Comparison of ENCODE assay signal across 19 cellular contexts in the genomic region with DNA sequence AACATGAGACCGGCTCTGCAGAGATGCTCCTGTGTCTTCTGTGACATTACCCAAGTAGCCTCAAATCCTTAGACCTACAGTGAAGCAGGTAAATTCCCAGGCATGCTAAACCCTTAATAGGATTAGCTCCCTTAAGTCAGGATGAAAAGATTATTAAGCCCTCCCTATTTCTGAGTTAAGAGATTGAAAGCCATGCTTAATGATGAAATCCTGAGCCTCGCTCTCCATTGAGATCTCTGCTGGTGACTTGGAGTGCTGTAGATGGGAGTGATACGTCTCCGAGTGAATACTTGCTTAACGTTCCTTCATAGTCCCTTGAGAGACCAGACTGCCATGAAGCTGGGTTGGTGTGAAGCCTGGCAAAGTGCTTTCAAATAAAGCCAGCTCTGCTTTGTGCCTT. TPM values are rescaled to one million over a fixed set of nuclear protein-coding genes. Genes with fewer than 3 reads are reported as not detected.
DNase-seq lines count a peak whose midpoint lies in the region; TF ChIP-seq lines count a peak whose summit lies in the region.
"Had no signal": no experiment of that assay in that cellular context is flagged by ENCODE, and none has a peak within 500 bp of the region (broad histone marks: within the 10 kb centered on the region; RNA-seq: fewer than 3 reads in every experiment).

No MANE protein-coding gene starts in this region.

- no peaks in the 10 kb centered on the region for H3K9me3 ChIP-seq in GM23248 (ENCODE audit: low read depth)
- H3K9me3 ChIP-seq in CD4-positive, alpha-beta memory T cell (ENCODE audit: control insufficient read depth in 1 of 2, low read length in 2 of 2): no peaks in the 10 kb centered on the region
- H3K9me3 ChIP-seq: Caco-2 had no signal

- H3K9ac ChIP-seq in GM23248: no peak overlapping the region

- H3K27ac Mint-ChIP-seq in brain: peak overlapping the region; percentile 8 to 91 (median 28)
- H3K27ac Mint-ChIP-seq in CD4-positive, alpha-beta memory T cell: no peak overlapping the region
- H3K27ac Mint-ChIP-seq: CD8-positive, alpha-beta T cell had no signal

- H3F3A ChIP-seq in GM23248 (ENCODE audit: insufficient read depth): peaks cover 9% of the 10 kb centered on the region

- intact Hi-C loops in CD4-positive, alpha-beta memory T cell (cut with micrococcal nuclease): no loop called here

- no peaks in the 10 kb centered on the region for H3K9me2 ChIP-seq in GM23248 (ENCODE audit: insufficient read depth)

- in situ Hi-C loops in GM23248 (cut with MboI): no loop called here

- H3K36me3 ChIP-seq in GM23248 (ENCODE audit: low read depth): no peaks in the 10 kb centered on the region
- no peaks in the 10 kb centered on the region for H3K36me3 ChIP-seq in CD4-positive, alpha-beta memory T cell (ENCODE audit: insufficient read depth, low read length)

- 93 to 94% methylated on average over 5 of the region's 5 CpGs for WGBS in GM23248 (ENCODE audit: low coverage in 1 of 2, low lambda C conversion rate in 2 of 2, missing lambda C conversion rate in 2 of 2), 2 experiments

- DNase-seq in D341Med (ENCODE audit: low spot score) (peak; percentile 82), NCI-H524 treated with DMSO at 0.1 percent for 48 hours (lab: John Stamatoyannopoulos, UW) (peak; percentile 95), retina (peak; percentile 21), GM23248 (no peak)
- no peak for DNase-seq in CD4-positive, alpha-beta memory T cell
- no peak for DNase-seq in activated T-cell treated with anti-CD3 and anti-CD28 coated beads, Interleukin-2, amount 50 U/mL, for 1 hour
- DNase-seq: C1 segment of cervical spinal cord; Caco-2; CD8-positive, alpha-beta T cell; DND-41; H7; Kasumi-1; NCI-H1092 treated with DMSO at 0.1 percent for 48 hours; NCI-H1436; NCI-H187; PC-3; SJCRH30 had no signal

- no peaks in the 10 kb centered on the region for H3K27me3 ChIP-seq in GM23248 (replicated peaks; ENCODE audit: insufficient read depth)
- H3K27me3 ChIP-seq in CD4-positive, alpha-beta memory T cell (ENCODE audit: insufficient read depth, low read length): no peaks in the 10 kb centered on the region
- H3K27me3 ChIP-seq: SJCRH30 had no signal

- no peak overlapping the region for H2AFZ ChIP-seq in GM23248

- no peak overlapping the region for H3K4me2 ChIP-seq in GM23248 (ENCODE audit: unreplicated experiment)

- POLR2A ChIA-PET in CD4-positive, alpha-beta memory T cell (lab: Charles Lee; ENCODE audit: partially characterized antibody): no interaction called here

- no peaks in the 10 kb centered on the region for H3K9me3 Mint-ChIP-seq in brain
- no peaks in the 10 kb centered on the region for H3K9me3 Mint-ChIP-seq in CD4-positive, alpha-beta memory T cell
- H3K9me3 Mint-ChIP-seq: CD8-positive, alpha-beta T cell had no signal

- no peaks in the 10 kb centered on the region for H3K27me3 Mint-ChIP-seq in brain
- no peaks in the 10 kb centered on the region for H3K27me3 Mint-ChIP-seq in CD4-positive, alpha-beta memory T cell

- peaks cover 12% of the 10 kb centered on the region for H3K4me1 ChIP-seq in GM23248 (ENCODE audit: insufficient read depth)
- H3K4me1 ChIP-seq in CD4-positive, alpha-beta memory T cell (ENCODE audit: insufficient read depth, low read length): no peaks in the 10 kb centered on the region
- H3K4me1 ChIP-seq: Caco-2, SJCRH30 had no signal

- no peaks in the 10 kb centered on the region for H4K20me1 ChIP-seq in GM23248 (ENCODE audit: insufficient read depth)

- H3K36me3 Mint-ChIP-seq in brain: peaks cover 15% of the 10 kb centered on the region
- peaks cover 11 to 27% of the 10 kb centered on the region in 2 donors for H3K36me3 Mint-ChIP-seq in CD4-positive, alpha-beta memory T cell

- H3K4me3 ChIP-seq in GM23248: no peak overlapping the region
- no peak overlapping the region for H3K4me3 ChIP-seq in CD4-positive, alpha-beta memory T cell (ENCODE audit: low read length in 2 of 2)
- H3K4me3 ChIP-seq: K562, SJCRH30 had no signal

- H3K4me1 Mint-ChIP-seq in brain: peaks cover 58% of the 10 kb centered on the region
- H3K4me1 Mint-ChIP-seq in CD4-positive, alpha-beta memory T cell: peaks cover 0 to 11% (median 6%) of the 10 kb centered on the region in 4 donors

- H3K27ac ChIP-seq in GM23248: no peak overlapping the region
- no peak overlapping the region for H3K27ac ChIP-seq in CD4-positive, alpha-beta memory T cell (ENCODE audit: low read depth, low read length)
- H3K27ac ChIP-seq: SJCRH30 had no signal

- peak overlapping the region; percentile 18 to 71 (median 44) for H3K4me3 Mint-ChIP-seq in brain
- no peak overlapping the region for H3K4me3 Mint-ChIP-seq in CD4-positive, alpha-beta memory T cell
- H3K4me3 Mint-ChIP-seq: CD8-positive, alpha-beta T cell had no signal

- no peak for TF ChIP-seq CTCF in brain (conservative IDR thresholded peaks at IDR 0.05)

- H3K79me2 ChIP-seq in GM23248 (ENCODE audit: insufficient read depth): peaks cover 10% of the 10 kb centered on the region

- CTCF ChIA-PET in CD4-positive, alpha-beta memory T cell (lab: Charles Lee; ENCODE audit: partially characterized antibody): interaction anchor here (1.8 kb wide), 1 partner anchor 157 kb away, joined by 4 read pairs; no protein-coding TSS in a partner anchor

RNA-seq across cellular contexts. Expression of a gene that starts 34.1 kb away (rescaled TPM):
- polyA plus RNA-seq in brain (ENCODE audit: insufficient read depth, low read depth, low replicate concordance): 26.0 TPM
- 90.0 and 90.5 TPM in 2 replicates for total RNA-seq in GM23248 (2014; rRNA removed; shearing (Covaris generic))
- polyA plus RNA-seq in GM23248 (2016; fragmentation: Nextera tagmentation; extraction: Ambion mirVana): 118 and 120 TPM in 2 replicates
- 10 to 100 TPM; 11.6 to 11.7 TPM for total RNA-seq in CD4-positive, alpha-beta memory T cell
- polyA plus RNA-seq in CD4-positive, alpha-beta memory T cell: 1 to 10 TPM; 3.1 to 3.6 TPM

Comparison
In these comparisons a context has a peak if more than half of its experiments do, and no peak if none do; other contexts are left out.
1. DNase-seq: peak in D341Med (single experiment), NCI-H524 treated with DMSO at 0.1 percent for 48 hours (single experiment) and retina (single experiment); none in GM23248 (single experiment), CD4-positive, alpha-beta memory T cell (0 of 5) and activated T-cell treated with anti-CD3 and anti-CD28 coated beads, Interleukin-2, amount 50 U/mL, for 1 hour (single experiment).
2. H3K27ac Mint-ChIP-seq: peak in brain (5 of 5); none in CD4-positive, alpha-beta memory T cell (0 of 7).
3. H3K4me3 Mint-ChIP-seq: peak in brain (5 of 5); none in CD4-positive, alpha-beta memory T cell (0 of 8).